8 cellular contexts compared by ENCODE assay signal in the genomic region with DNA sequence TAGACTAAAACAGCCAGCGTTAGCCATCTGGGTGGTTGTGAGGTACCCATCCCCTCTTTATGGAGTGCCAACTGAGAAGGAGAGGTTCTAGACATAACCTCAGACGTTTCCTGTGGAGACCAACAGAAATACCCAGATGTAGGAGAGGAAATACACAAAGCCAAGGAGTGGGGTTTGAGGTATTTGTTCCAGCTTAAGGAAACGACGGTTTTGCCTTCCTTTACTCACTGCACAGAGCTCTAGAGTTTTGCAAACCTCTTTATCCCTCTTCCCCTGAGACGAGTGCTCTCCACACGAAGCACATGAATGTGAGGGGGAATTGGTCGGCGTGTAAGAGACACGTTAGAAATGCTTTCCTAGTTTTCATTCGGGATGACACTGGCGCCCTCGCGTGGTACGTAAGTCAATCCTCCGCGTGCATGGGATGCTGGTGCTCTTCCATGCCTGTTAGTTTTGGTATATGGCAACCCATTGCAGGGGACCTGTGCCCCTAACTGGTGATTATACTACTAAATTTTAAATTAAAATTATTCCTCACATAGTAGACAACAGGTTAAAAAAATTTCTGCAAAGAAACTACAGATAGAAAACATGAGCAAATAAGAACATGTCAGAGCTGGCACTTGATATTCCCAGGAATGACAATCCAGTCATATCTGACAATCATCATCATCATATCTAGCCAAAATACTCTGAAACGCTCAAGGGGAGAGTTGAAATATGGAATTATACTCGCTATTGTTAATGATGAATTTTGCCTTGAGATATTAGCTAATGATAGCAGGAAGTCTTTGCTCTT.
DNase-seq lines count a peak whose midpoint lies in the region; ATAC-seq, FAIRE-seq and TF ChIP-seq lines count a peak whose summit lies in the region.

No MANE protein-coding gene starts in this region.

- DNase-seq in NCI-H2107 treated with DMSO at 0.1 percent for 48 hours (lab: John Stamatoyannopoulos, UW; ENCODE audit: unreplicated experiment) (peak; percentile 73), fibroblast of villous mesenchyme (ENCODE audit: low read depth) (peak; percentile 69), urothelium cell line (ENCODE audit: low spot score) (peak; percentile 62)
- peak; percentile 53 to 59 for DNase-seq in activated T-cell treated with anti-CD3 and anti-CD28 coated beads, Interleukin-2, amount 50 U/mL, for 48 hours
- DNase-seq in effector CD4-positive, alpha-beta T cell: no peak

- peak overlapping the region; percentile 59 for H3K4me2 ChIP-seq in DOHH2 (ENCODE audit: low read length)

- ATAC-seq in GM21529 (IDR thresholded peaks at IDR 0.05; ENCODE audit: unreplicated experiment): peak; percentile 48

- H3K79me2 ChIP-seq in DOHH2 (ENCODE audit: control insufficient read depth, low read length): no peaks in the 10 kb centered on the region

- peak overlapping the region; percentile 56 for H3K4me3 ChIP-seq in DOHH2 (ENCODE audit: low read length)
- peak overlapping the region; percentile 16 for H3K4me3 ChIP-seq in fibroblast of villous mesenchyme (ENCODE audit: low read depth, low read length)
- peak overlapping the region; percentile 7 to 19 for H3K4me3 ChIP-seq in neutrophil (ENCODE audit: low read depth in 1 of 2, low read length in 1 of 2)

- no peaks in the 10 kb centered on the region for H3K27me3 ChIP-seq in DOHH2 (ENCODE audit: control insufficient read depth, low read length)
- H3K27me3 ChIP-seq in neutrophil: no peaks in the 10 kb centered on the region

- H4K20me1 ChIP-seq in DOHH2 (ENCODE audit: control insufficient read depth, insufficient read depth, low read depth, low read length): no peaks in the 10 kb centered on the region

- FAIRE-seq in urothelium cell line (lab: Jason Lieb, UNC): no peak

- H3K36me3 ChIP-seq in DOHH2 (ENCODE audit: control insufficient read depth, low read length) (no peaks in the 10 kb centered on the region), neutrophil (no peaks in the 10 kb centered on the region)

- TF ChIP-seq CTCF in DOHH2 (IDR thresholded peaks at IDR 0.05; ENCODE audit: low read depth, low read length, poor library complexity, severe bottlenecking) (peak; percentile 76), fibroblast of villous mesenchyme (IDR thresholded peaks at IDR 0.05; ENCODE audit: insufficient read depth, low read depth, low read length) (peak; percentile 77), neutrophil (IDR thresholded peaks at IDR 0.05) (peak; percentile 39)

- no peaks in the 10 kb centered on the region for H3K9me2 ChIP-seq in DOHH2 (replicated peaks; ENCODE audit: control insufficient read depth, low read length)

- no peaks in the 10 kb centered on the region for H3F3A ChIP-seq in DOHH2 (ENCODE audit: control insufficient read depth, insufficient read depth)

- H3K27ac ChIP-seq in DOHH2 (ENCODE audit: low read depth, low read length) (no peak overlapping the region), neutrophil (no peak overlapping the region)

- H3K4me1 ChIP-seq in DOHH2 (ENCODE audit: control insufficient read depth, low read length): peaks cover 4% of the 10 kb centered on the region; the same call in 1 of the 2 replicates
- peaks cover 7 to 25% of the 10 kb centered on the region in 2 experiments for H3K4me1 ChIP-seq in neutrophil (ENCODE audit: control insufficient read depth in 1 of 2, insufficient read depth in 1 of 2, low read depth in 1 of 2, low read length in 1 of 2)

- no peaks in the 10 kb centered on the region for H3K9me3 ChIP-seq in DOHH2 (ENCODE audit: control insufficient read depth, insufficient read depth, low read length)
- no peaks in the 10 kb centered on the region for H3K9me3 ChIP-seq in neutrophil
